Comparison of ENCODE assay signal across 13 cellular contexts in genomic region chr10:14942147-14942928, GRCh38. TPM values are rescaled to one million over a fixed set of nuclear protein-coding genes. Genes with fewer than 3 reads are reported as not detected.
DNase-seq lines count a peak whose midpoint lies in the region; ATAC-seq and TF ChIP-seq lines count a peak whose summit lies in the region.
"Not testable (repeated sequence)": the region's sequence is repeated elsewhere in the genome, so short reads cannot be mapped to it uniquely, and the experiment has no call there.
"Had no signal": no experiment of that assay in that cellular context is flagged by ENCODE, and none has a peak within 500 bp of the region (broad histone marks: within the 10 kb centered on the region; RNA-seq: fewer than 3 reads in every experiment).

No MANE protein-coding gene starts in this region.

- H3K4me1 Mint-ChIP-seq in CD14-positive monocyte, result not testable (repeated sequence)
- peaks cover 28% of the 10 kb centered on the region for H3K4me1 Mint-ChIP-seq in activated CD8-positive, alpha-beta memory T cell treated with anti-CD3 and anti-CD28 coated beads, Interleukin-2, amount 10 ng/mL, durations not matched to agents 7 days and 5 days

- not testable (repeated sequence) for TF ChIP-seq CTCF in CD14-positive monocyte (IDR thresholded peaks at IDR 0.05)

- CTCF ChIA-PET in activated CD8-positive, alpha-beta memory T cell treated with anti-CD3 and anti-CD28 coated beads, Interleukin-2, amount 10 ng/mL, durations not matched to agents 7 days and 5 days (lab: Charles Lee), result not testable (repeated sequence)

- not testable (repeated sequence) for H3K27me3 Mint-ChIP-seq in CD14-positive monocyte (ENCODE audit: low read depth in 3 of 3); activated CD8-positive, alpha-beta memory T cell treated with anti-CD3 and anti-CD28 coated beads, Interleukin-2, amount 10 ng/mL, durations not matched to agents 7 days and 5 days

- ATAC-seq in GM18907 (IDR thresholded peaks at IDR 0.05; ENCODE audit: unreplicated experiment), result peak; percentile 90
- peak; percentile 94 for ATAC-seq in GM21381 (IDR thresholded peaks at IDR 0.05; ENCODE audit: unreplicated experiment)
- ATAC-seq in HG02678 (IDR thresholded peaks at IDR 0.05; ENCODE audit: unreplicated experiment), result peak; percentile 96
- ATAC-seq in HG03103 (IDR thresholded peaks at IDR 0.05; ENCODE audit: low read depth, unreplicated experiment), result peak; percentile 93
- peak; percentile 88 for ATAC-seq in HG03571 (IDR thresholded peaks at IDR 0.05; ENCODE audit: unreplicated experiment)
- ATAC-seq in activated CD8-positive, alpha-beta memory T cell treated with anti-CD3 and anti-CD28 coated beads, Interleukin-2, amount 10 ng/mL, durations not matched to agents 7 days and 5 days, result not testable (repeated sequence)
- ATAC-seq in left lobe of liver, result peak; percentile 87

- peak overlapping the region in 5 of 7 donors; percentile 8 to 76 (median 54) for H3K27ac Mint-ChIP-seq in CD14-positive monocyte
- H3K27ac Mint-ChIP-seq in activated CD8-positive, alpha-beta memory T cell treated with anti-CD3 and anti-CD28 coated beads, Interleukin-2, amount 10 ng/mL, durations not matched to agents 7 days and 5 days, result peak overlapping the region; percentile 8

- intact Hi-C loops in CD14-positive monocyte (cut with micrococcal nuclease), result not testable (repeated sequence)

- DNase-seq in CD14-positive monocyte (ENCODE audit: low spot score); activated CD8-positive, alpha-beta memory T cell treated with anti-CD3 and anti-CD28 coated beads, Interleukin-2, amount 10 ng/mL, durations not matched to agents 7 days and 5 days; left lobe of liver (ENCODE audit: low spot score): not testable (repeated sequence)

- not testable (repeated sequence) for H3K4me3 Mint-ChIP-seq in CD14-positive monocyte; activated CD8-positive, alpha-beta memory T cell treated with anti-CD3 and anti-CD28 coated beads, Interleukin-2, amount 10 ng/mL, durations not matched to agents 7 days and 5 days

- H3K36me3 Mint-ChIP-seq in CD14-positive monocyte, result peaks cover 53 to 76% of the 10 kb centered on the region in 2 donors
- H3K36me3 Mint-ChIP-seq in activated CD8-positive, alpha-beta memory T cell treated with anti-CD3 and anti-CD28 coated beads, Interleukin-2, amount 10 ng/mL, durations not matched to agents 7 days and 5 days, result peaks cover 42% of the 10 kb centered on the region

- not testable (repeated sequence) for H3K9me3 Mint-ChIP-seq in CD14-positive monocyte; activated CD8-positive, alpha-beta memory T cell treated with anti-CD3 and anti-CD28 coated beads, Interleukin-2, amount 10 ng/mL, durations not matched to agents 7 days and 5 days (ENCODE audit: low read depth)

RNA-seq across cellular contexts. Expression of gene DCLRE1C, which starts 11.6 kb away (rescaled TPM):
- 10 to 100 TPM in 1 of 2 donors, 1 to 10 TPM in 1; 8.9 to 17.6 TPM for polyA plus RNA-seq in CD14-positive monocyte
- total RNA-seq in activated CD8-positive, alpha-beta memory T cell treated with anti-CD3 and anti-CD28 coated beads, Interleukin-2, amount 10 ng/mL, durations not matched to agents 7 days and 5 days, result 10 to 100 TPM; 29.2 to 47.4 TPM
- 1.7 TPM for total RNA-seq in left lobe of liver

RNA-seq across cellular contexts. Expression of gene MEIG1, which starts 16.9 kb away (rescaled TPM):
- under 1 TPM in 1 of 2 donors, not detected in 1; 0.47 TPM for polyA plus RNA-seq in CD14-positive monocyte
- total RNA-seq in activated CD8-positive, alpha-beta memory T cell treated with anti-CD3 and anti-CD28 coated beads, Interleukin-2, amount 10 ng/mL, durations not matched to agents 7 days and 5 days, result 1 to 10 TPM in 1 of 2 experiments, under 1 TPM in 1; 0.91 to 1.1 TPM
- total RNA-seq in left lobe of liver, result not detected
- total RNA-seq: dermis blood vessel endothelial cell, LHCN-M2, mesenteric fat pad, subcutaneous adipose tissue had no signal
- polyA plus RNA-seq: fibroblast of lung had no signal

Comparison
In these comparisons a context has a peak if more than half of its experiments do, and no peak if none do; other contexts are left out.
1. RNA of gene DCLRE1C, which starts 11.6 kb away (total RNA-seq): 29.2 to 47.4 TPM in activated CD8-positive, alpha-beta memory T cell treated with anti-CD3 and anti-CD28 coated beads, Interleukin-2, amount 10 ng/mL, durations not matched to agents 7 days and 5 days; 1.7 TPM in left lobe of liver (single experiment); every median in the first group is over 10 times any median in the second.